ENCODE assay signal across 17 cellular contexts in the genomic region with DNA sequence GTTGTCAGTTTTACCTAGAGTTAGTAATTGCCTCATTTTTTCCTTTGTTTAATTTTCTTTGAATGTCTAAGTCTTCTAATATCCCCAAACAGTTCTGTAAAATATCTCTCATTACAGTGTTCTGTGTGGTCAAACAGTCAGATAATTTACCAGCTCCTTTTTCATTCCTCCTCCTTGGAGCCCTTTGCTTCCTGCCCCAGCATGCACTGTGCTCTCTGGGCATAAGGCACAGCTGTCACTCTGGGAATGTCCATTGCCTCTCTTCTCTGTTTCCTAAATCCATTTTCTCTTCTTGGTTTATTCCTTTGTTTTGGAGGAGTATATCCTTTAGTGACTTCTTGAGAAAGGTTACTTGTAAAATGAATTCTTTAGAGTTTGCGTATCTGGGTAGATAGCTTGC.
DNase-seq lines count a peak whose midpoint lies in the region; ATAC-seq, FAIRE-seq and TF ChIP-seq lines count a peak whose summit lies in the region.
"Had no signal": no experiment of that assay in that cellular context is flagged by ENCODE, and none has a peak within 500 bp of the region (broad histone marks: within the 10 kb centered on the region; RNA-seq: fewer than 3 reads in every experiment).

No MANE protein-coding gene starts in this region.

- H4K20me1 ChIP-seq in astrocyte (ENCODE audit: insufficient read depth, low read length), result no peaks in the 10 kb centered on the region

- ATAC-seq in left ventricle myocardium superior (peak; percentile 42), left cardiac atrium (no peak), gastrocnemius medialis (peak; percentile 26 to 61), GM19023 (IDR thresholded peaks at IDR 0.05; ENCODE audit: unreplicated experiment) (no peak), GM19324 (IDR thresholded peaks at IDR 0.05; ENCODE audit: low FRiP score, unreplicated experiment) (no peak)
- no peak for ATAC-seq in naive thymus-derived CD4-positive, alpha-beta T cell
- ATAC-seq: HCT116 had no signal

- H3K36me3 Mint-ChIP-seq in astrocyte (ENCODE audit: low read depth, unreplicated experiment), result no peaks in the 10 kb centered on the region
- H3K36me3 Mint-ChIP-seq in naive thymus-derived CD4-positive, alpha-beta T cell, result peaks cover 0 to 4% (median 0%) of the 10 kb centered on the region in 5 donors

- H3K9me3 ChIP-seq in astrocyte (ENCODE audit: insufficient read depth, low read depth, low read length) (no peaks in the 10 kb centered on the region), gastrocnemius medialis (no peaks in the 10 kb centered on the region)
- no peaks in the 10 kb centered on the region for H3K9me3 ChIP-seq in naive thymus-derived CD4-positive, alpha-beta T cell (ENCODE audit: control insufficient read depth in 2 of 3, low read length in 3 of 3)

- no peak overlapping the region for H3K4me3 Mint-ChIP-seq in astrocyte (ENCODE audit: unreplicated experiment)
- H3K4me3 Mint-ChIP-seq in naive thymus-derived CD4-positive, alpha-beta T cell, result peak overlapping the region in 6 of 10 donors; percentile 24 to 52 (median 29)
- H3K4me3 Mint-ChIP-seq: B cell; CD4-positive, alpha-beta T cell had no signal

- no peak overlapping the region for H2AFZ ChIP-seq in astrocyte (ENCODE audit: low read depth, low read length)

- H3K4me3 ChIP-seq in astrocyte (ENCODE audit: insufficient read depth, low read depth, low read length) (no peak overlapping the region), gastrocnemius medialis (no peak overlapping the region), lower leg skin (ENCODE audit: low read depth, poor library complexity, severe bottlenecking) (no peak overlapping the region)
- no peak overlapping the region for H3K4me3 ChIP-seq in naive thymus-derived CD4-positive, alpha-beta T cell (ENCODE audit: low read length)
- H3K4me3 ChIP-seq: GM12878 had no signal

- no peak for DNase-seq in left ventricle myocardium superior
- DNase-seq in left cardiac atrium, result no peak
- no peak for DNase-seq in astrocyte (ENCODE audit: low read depth)
- no peak for DNase-seq in naive thymus-derived CD4-positive, alpha-beta T cell
- DNase-seq in gastrocnemius medialis, result no peak
- no peak for DNase-seq in lower leg skin (ENCODE audit: low spot score in 2 of 2)
- DNase-seq: C1 segment of cervical spinal cord; Calu3; CD4-positive, alpha-beta T cell; DMS 273 treated with DMSO at 0.1 percent for 48 hours had no signal

- H3K36me3 ChIP-seq in astrocyte (ENCODE audit: insufficient read depth, low read length) (no peaks in the 10 kb centered on the region), gastrocnemius medialis (no peaks in the 10 kb centered on the region)
- no peaks in the 10 kb centered on the region for H3K36me3 ChIP-seq in naive thymus-derived CD4-positive, alpha-beta T cell (ENCODE audit: control insufficient read depth in 2 of 3, insufficient read depth in 3 of 3, low read length in 3 of 3)

- H3K27me3 ChIP-seq in astrocyte (ENCODE audit: insufficient read depth, low read length) (no peaks in the 10 kb centered on the region), gastrocnemius medialis (no peaks in the 10 kb centered on the region)
- H3K27me3 ChIP-seq in naive thymus-derived CD4-positive, alpha-beta T cell (ENCODE audit: control insufficient read depth in 2 of 2, insufficient read depth in 2 of 2, low read length in 2 of 2), result no peaks in the 10 kb centered on the region

- CTCF ChIA-PET in naive thymus-derived CD4-positive, alpha-beta T cell (lab: Charles Lee), result interaction anchor here (0.6 kb wide), 1 partner anchor 704 kb away, joined by 3 read pairs; no protein-coding TSS in a partner anchor

- intact Hi-C loops in left ventricle myocardium superior (cut with micrococcal nuclease) (no loop called here), left cardiac atrium (cut with DNase I) (no loop called here), gastrocnemius medialis (cut with DNase I; ENCODE audit: low total_unique reads) (no loop called here), lower leg skin (cut with DNase I; ENCODE audit: low total_unique reads) (no loop called here)
- intact Hi-C loops in naive thymus-derived CD4-positive, alpha-beta T cell (cut with micrococcal nuclease), result no loop called here

- H3K27me3 Mint-ChIP-seq in astrocyte (ENCODE audit: low read depth, unreplicated experiment), result peaks cover 4% of the 10 kb centered on the region
- peaks cover 0 to 2% (median 0%) of the 10 kb centered on the region in 5 donors for H3K27me3 Mint-ChIP-seq in naive thymus-derived CD4-positive, alpha-beta T cell
- H3K27me3 Mint-ChIP-seq: CD4-positive, alpha-beta T cell had no signal

- H3K9ac ChIP-seq in astrocyte (ENCODE audit: low read length), result no peak overlapping the region

- peak overlapping the region; percentile 30 for H3K27ac Mint-ChIP-seq in astrocyte (ENCODE audit: unreplicated experiment)
- H3K27ac Mint-ChIP-seq in naive thymus-derived CD4-positive, alpha-beta T cell, result peak overlapping the region in 6 of 9 donors; percentile 0 to 65 (median 44)
- H3K27ac Mint-ChIP-seq: B cell; CD4-positive, alpha-beta T cell had no signal

- H3K4me1 ChIP-seq in astrocyte (ENCODE audit: insufficient read depth, low read length) (no peaks in the 10 kb centered on the region), gastrocnemius medialis (peaks cover 35 to 37% of the 10 kb centered on the region in 2 donors)
- H3K4me1 ChIP-seq in naive thymus-derived CD4-positive, alpha-beta T cell (ENCODE audit: control insufficient read depth in 2 of 2, insufficient read depth in 2 of 2, low read length in 2 of 2), result peaks cover 0 to 27% of the 10 kb centered on the region in 2 donors

- POLR2A ChIA-PET in naive thymus-derived CD4-positive, alpha-beta T cell (lab: Charles Lee), result interaction anchor here (1.4 kb wide), 1 partner anchor 10 kb away, joined by 5 read pairs; no protein-coding TSS in a partner anchor

- in situ Hi-C loops in gastrocnemius medialis (cut with MboI; ENCODE audit: low sequenced_read_pairs in 4 of 4), result no loop called here

- no peak overlapping the region for H3K4me2 ChIP-seq in astrocyte (ENCODE audit: low read length)

- TF ChIP-seq CTCF in astrocyte (IDR thresholded peaks at IDR 0.05; ENCODE audit: insufficient read depth, low read depth, low read length) (no peak), gastrocnemius medialis (IDR thresholded peaks at IDR 0.05 in 4 of 5, conservative IDR thresholded peaks at IDR 0.05 in 1 of 5) (no peak), lower leg skin (IDR thresholded peaks at IDR 0.05) (no peak)

- H3K27ac ChIP-seq in astrocyte (ENCODE audit: low read depth, low read length) (no peak overlapping the region), gastrocnemius medialis (no peak overlapping the region)
- no peak overlapping the region for H3K27ac ChIP-seq in naive thymus-derived CD4-positive, alpha-beta T cell (ENCODE audit: low read depth, low read length)

- no peak for FAIRE-seq in astrocyte (lab: Jason Lieb, UNC)
- FAIRE-seq: A204.1, GM12878, H54 had no signal

- H3K79me2 ChIP-seq in astrocyte (ENCODE audit: insufficient read depth, low read length), result no peaks in the 10 kb centered on the region

- peaks cover 7% of the 10 kb centered on the region for H3K4me1 Mint-ChIP-seq in astrocyte (ENCODE audit: low read depth, unreplicated experiment)
- peaks cover 12 to 96% (median 75%) of the 10 kb centered on the region in 7 donors for H3K4me1 Mint-ChIP-seq in naive thymus-derived CD4-positive, alpha-beta T cell
- H3K4me1 Mint-ChIP-seq: B cell had no signal

- H3K9me3 Mint-ChIP-seq in astrocyte (ENCODE audit: unreplicated experiment), result peaks cover 3% of the 10 kb centered on the region
- H3K9me3 Mint-ChIP-seq in naive thymus-derived CD4-positive, alpha-beta T cell, result peaks cover 0 to 3% (median 0%) of the 10 kb centered on the region in 11 donors
- H3K9me3 Mint-ChIP-seq: CD4-positive, alpha-beta T cell had no signal

- 94 to 100% methylated on average over 1 of the region's 1 CpG for WGBS in lower leg skin, 2 donors

- TF ChIP-seq POLR2A in gastrocnemius medialis (IDR thresholded peaks at IDR 0.05), result no peak
- no peak for TF ChIP-seq POLR2A in lower leg skin (IDR thresholded peaks at IDR 0.05)

Comparison
In these comparisons a context has a peak if more than half of its experiments do, and no peak if none do; other contexts are left out.
1. ATAC-seq: peak in left ventricle myocardium superior (single experiment) and gastrocnemius medialis (2 of 2); none in left cardiac atrium (0 of 2), naive thymus-derived CD4-positive, alpha-beta T cell (single experiment), GM19023 (single experiment) and GM19324 (single experiment).